8 cellular contexts compared by ENCODE assay signal in the genomic region with DNA sequence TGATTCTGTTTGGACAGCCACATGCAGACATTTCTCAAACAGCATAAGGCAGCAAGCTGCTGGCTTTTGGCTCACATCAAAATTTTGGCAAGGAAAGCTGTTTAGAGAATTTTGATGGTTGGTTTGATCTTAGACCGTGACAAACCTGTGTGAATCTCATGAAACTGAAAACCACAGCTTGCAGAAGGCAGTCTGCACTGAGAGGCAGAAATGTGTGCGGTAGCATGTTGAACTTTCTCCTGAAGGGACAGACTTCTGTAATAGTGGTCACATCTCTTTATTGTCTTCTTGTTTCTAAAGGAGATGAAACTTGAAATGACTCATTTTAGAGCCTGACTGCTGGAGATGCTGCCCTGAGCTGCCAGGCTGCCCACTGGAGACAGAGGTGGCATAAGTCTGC.
DNase-seq lines count a peak whose midpoint lies in the region; ATAC-seq lines count a peak whose summit lies in the region.
"Not testable (repeated sequence)": the region's sequence is repeated elsewhere in the genome, so short reads cannot be mapped to it uniquely, and the experiment has no call there.

No MANE protein-coding gene starts in this region.

- H3K4me3 Mint-ChIP-seq in activated CD4-positive, alpha-beta T cell treated with anti-CD3 and anti-CD28 coated beads, Interleukin-2, amount 10 ng/mL, durations not matched to agents 24 days and 14 days, result not testable (repeated sequence)

- H3K27me3 Mint-ChIP-seq in activated CD4-positive, alpha-beta T cell treated with anti-CD3 and anti-CD28 coated beads, Interleukin-2, amount 10 ng/mL, durations not matched to agents 24 days and 14 days, result not testable (repeated sequence)

- H3K36me3 Mint-ChIP-seq in activated CD4-positive, alpha-beta T cell treated with anti-CD3 and anti-CD28 coated beads, Interleukin-2, amount 10 ng/mL, durations not matched to agents 24 days and 14 days (ENCODE audit: low read depth), result not testable (repeated sequence)

- ATAC-seq in GM18499 (IDR thresholded peaks at IDR 0.05; ENCODE audit: insufficient read depth, unreplicated experiment), result peak; percentile 73
- peak; percentile 80 for ATAC-seq in GM18519 (IDR thresholded peaks at IDR 0.05; ENCODE audit: low FRiP score, unreplicated experiment)
- ATAC-seq in GM19043 (IDR thresholded peaks at IDR 0.05; ENCODE audit: low read depth, unreplicated experiment), result peak; percentile 64
- ATAC-seq in GM21360 (IDR thresholded peaks at IDR 0.05; ENCODE audit: unreplicated experiment), result peak; percentile 77
- ATAC-seq in HG02610 (IDR thresholded peaks at IDR 0.05; ENCODE audit: unreplicated experiment), result peak; percentile 75
- peak; percentile 82 for ATAC-seq in HG02938 (IDR thresholded peaks at IDR 0.05; ENCODE audit: unreplicated experiment)
- ATAC-seq in HG03432 (IDR thresholded peaks at IDR 0.05; ENCODE audit: unreplicated experiment), result peak; percentile 83

- not testable (repeated sequence) for H3K4me1 Mint-ChIP-seq in activated CD4-positive, alpha-beta T cell treated with anti-CD3 and anti-CD28 coated beads, Interleukin-2, amount 10 ng/mL, durations not matched to agents 24 days and 14 days

- H3K27ac Mint-ChIP-seq in activated CD4-positive, alpha-beta T cell treated with anti-CD3 and anti-CD28 coated beads, Interleukin-2, amount 10 ng/mL, durations not matched to agents 24 days and 14 days, result not testable (repeated sequence)

- peak; percentile 1 for DNase-seq in activated CD4-positive, alpha-beta T cell treated with anti-CD3 and anti-CD28 coated beads, Interleukin-2, amount 10 ng/mL, durations not matched to agents 24 days and 14 days

- intact Hi-C loops in activated CD4-positive, alpha-beta T cell treated with anti-CD3 and anti-CD28 coated beads, Interleukin-2, amount 10 ng/mL, durations not matched to agents 24 days and 14 days (cut with micrococcal nuclease), result not testable (repeated sequence)

- not testable (repeated sequence) for H3K9me3 Mint-ChIP-seq in activated CD4-positive, alpha-beta T cell treated with anti-CD3 and anti-CD28 coated beads, Interleukin-2, amount 10 ng/mL, durations not matched to agents 24 days and 14 days

Comparison
In these comparisons a context has a peak if more than half of its experiments do, and no peak if none do; other contexts are left out.
1. Peak in every context shown above with its lines: DNase-seq and ATAC-seq.